2 cellular contexts compared by ENCODE assay signal in the genomic region with DNA sequence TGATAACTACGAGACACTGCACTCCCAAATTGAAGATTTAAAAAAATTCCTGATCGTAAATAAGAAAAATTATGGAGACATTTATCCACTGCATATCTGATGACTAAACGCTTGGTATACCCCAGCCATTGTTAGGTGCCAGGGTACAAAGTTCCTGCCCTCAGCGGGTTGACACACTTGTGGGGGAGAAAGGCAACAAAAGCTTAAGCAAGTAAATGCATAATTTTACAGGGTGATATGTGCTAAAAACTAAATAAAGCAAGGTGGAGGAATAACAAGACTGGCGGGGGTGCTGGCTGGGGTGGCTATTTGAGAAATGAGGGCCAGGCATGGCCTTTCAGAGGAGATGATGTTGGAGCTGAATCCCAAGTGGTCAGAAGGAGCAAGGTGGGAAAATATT.
TF ChIP-seq lines count a peak whose summit lies in the region.

No MANE protein-coding gene starts in this region.

TF ChIP-seq in GM23338, 12 proteins besides CTCF, POLR2A, EP300 and RAD21 (continued from another document):
- TF ChIP-seq, protein P1, sequence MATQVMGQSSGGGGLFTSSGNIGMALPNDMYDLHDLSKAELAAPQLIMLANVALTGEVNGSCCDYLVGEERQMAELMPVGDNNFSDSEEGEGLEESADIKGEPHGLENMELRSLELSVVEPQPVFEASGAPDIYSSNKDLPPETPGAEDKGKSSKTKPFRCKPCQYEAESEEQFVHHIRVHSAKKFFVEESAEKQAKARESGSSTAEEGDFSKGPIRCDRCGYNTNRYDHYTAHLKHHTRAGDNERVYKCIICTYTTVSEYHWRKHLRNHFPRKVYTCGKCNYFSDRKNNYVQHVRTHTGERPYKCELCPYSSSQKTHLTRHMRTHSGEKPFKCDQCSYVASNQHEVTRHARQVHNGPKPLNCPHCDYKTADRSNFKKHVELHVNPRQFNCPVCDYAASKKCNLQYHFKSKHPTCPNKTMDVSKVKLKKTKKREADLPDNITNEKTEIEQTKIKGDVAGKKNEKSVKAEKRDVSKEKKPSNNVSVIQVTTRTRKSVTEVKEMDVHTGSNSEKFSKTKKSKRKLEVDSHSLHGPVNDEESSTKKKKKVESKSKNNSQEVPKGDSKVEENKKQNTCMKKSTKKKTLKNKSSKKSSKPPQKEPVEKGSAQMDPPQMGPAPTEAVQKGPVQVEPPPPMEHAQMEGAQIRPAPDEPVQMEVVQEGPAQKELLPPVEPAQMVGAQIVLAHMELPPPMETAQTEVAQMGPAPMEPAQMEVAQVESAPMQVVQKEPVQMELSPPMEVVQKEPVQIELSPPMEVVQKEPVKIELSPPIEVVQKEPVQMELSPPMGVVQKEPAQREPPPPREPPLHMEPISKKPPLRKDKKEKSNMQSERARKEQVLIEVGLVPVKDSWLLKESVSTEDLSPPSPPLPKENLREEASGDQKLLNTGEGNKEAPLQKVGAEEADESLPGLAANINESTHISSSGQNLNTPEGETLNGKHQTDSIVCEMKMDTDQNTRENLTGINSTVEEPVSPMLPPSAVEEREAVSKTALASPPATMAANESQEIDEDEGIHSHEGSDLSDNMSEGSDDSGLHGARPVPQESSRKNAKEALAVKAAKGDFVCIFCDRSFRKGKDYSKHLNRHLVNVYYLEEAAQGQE (IDR thresholded peaks at IDR 0.05; ENCODE audit: unreplicated experiment), result no peak
TF ChIP-seq in GM23338: peak in this region for 0.

TF ChIP-seq in WTC11, 78 proteins besides CTCF, POLR2A, EP300 and RAD21 (continued from another document):
- TF ChIP-seq, protein P2, sequence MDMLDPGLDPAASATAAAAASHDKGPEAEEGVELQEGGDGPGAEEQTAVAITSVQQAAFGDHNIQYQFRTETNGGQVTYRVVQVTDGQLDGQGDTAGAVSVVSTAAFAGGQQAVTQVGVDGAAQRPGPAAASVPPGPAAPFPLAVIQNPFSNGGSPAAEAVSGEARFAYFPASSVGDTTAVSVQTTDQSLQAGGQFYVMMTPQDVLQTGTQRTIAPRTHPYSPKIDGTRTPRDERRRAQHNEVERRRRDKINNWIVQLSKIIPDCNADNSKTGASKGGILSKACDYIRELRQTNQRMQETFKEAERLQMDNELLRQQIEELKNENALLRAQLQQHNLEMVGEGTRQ (CRISPR knock-in tag; IDR thresholded peaks at IDR 0.05), result no peak
- TF ChIP-seq, protein P3, sequence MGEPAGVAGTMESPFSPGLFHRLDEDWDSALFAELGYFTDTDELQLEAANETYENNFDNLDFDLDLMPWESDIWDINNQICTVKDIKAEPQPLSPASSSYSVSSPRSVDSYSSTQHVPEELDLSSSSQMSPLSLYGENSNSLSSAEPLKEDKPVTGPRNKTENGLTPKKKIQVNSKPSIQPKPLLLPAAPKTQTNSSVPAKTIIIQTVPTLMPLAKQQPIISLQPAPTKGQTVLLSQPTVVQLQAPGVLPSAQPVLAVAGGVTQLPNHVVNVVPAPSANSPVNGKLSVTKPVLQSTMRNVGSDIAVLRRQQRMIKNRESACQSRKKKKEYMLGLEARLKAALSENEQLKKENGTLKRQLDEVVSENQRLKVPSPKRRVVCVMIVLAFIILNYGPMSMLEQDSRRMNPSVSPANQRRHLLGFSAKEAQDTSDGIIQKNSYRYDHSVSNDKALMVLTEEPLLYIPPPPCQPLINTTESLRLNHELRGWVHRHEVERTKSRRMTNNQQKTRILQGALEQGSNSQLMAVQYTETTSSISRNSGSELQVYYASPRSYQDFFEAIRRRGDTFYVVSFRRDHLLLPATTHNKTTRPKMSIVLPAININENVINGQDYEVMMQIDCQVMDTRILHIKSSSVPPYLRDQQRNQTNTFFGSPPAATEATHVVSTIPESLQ (CRISPR knock-in tag; IDR thresholded peaks at IDR 0.05), result no peak
- TF ChIP-seq NFYB (CRISPR knock-in tag; conservative IDR thresholded peaks at IDR 0.05; ENCODE audit: low read depth) (no peak), ZNF121 (CRISPR knock-in tag; IDR thresholded peaks at IDR 0.05) (no peak), PRRX2 (CRISPR knock-in tag; IDR thresholded peaks at IDR 0.05) (no peak)
TF ChIP-seq in WTC11: peak in this region for 0.
